In genomic region chr2:121408641-121409040, GRCh38 we compare ENCODE assay signal across 27 cellular contexts.
DNase-seq lines count a peak whose midpoint lies in the region; ATAC-seq and TF ChIP-seq lines count a peak whose summit lies in the region.
"Had no signal": no experiment of that assay in that cellular context is flagged by ENCODE, and none has a peak within 500 bp of the region (broad histone marks: within the 10 kb centered on the region; RNA-seq: fewer than 3 reads in every experiment).

No MANE protein-coding gene starts in this region.

- TF ChIP-seq CTCF in CD8-positive, alpha-beta T cell (IDR thresholded peaks at IDR 0.05), result no peak
- TF ChIP-seq CTCF in chondrocyte (IDR thresholded peaks at IDR 0.05) (no peak), ovary (IDR thresholded peaks at IDR 0.05) (no peak)

- H3K27me3 ChIP-seq in CD8-positive, alpha-beta T cell (ENCODE audit: insufficient read depth, low read length), result no peaks in the 10 kb centered on the region
- no peaks in the 10 kb centered on the region for H3K27me3 ChIP-seq in ovary
- H3K27me3 ChIP-seq: body of pancreas, heart right ventricle, thyroid gland had no signal

- DNase-seq in CD8-positive, alpha-beta T cell, result no peak
- DNase-seq in HCEC 1CT (peak; percentile 69), chondrocyte (ENCODE audit: low spot score) (no peak), hepatic stellate cell (ENCODE audit: low spot score) (peak; percentile 24), left colon (no peak), ovary (no peak), NCI-H146 (lab: John Stamatoyannopoulos, UW) (no peak)
- DNase-seq: activated CD4-positive, alpha-beta T cell treated with anti-CD3 and anti-CD28 coated beads, Interleukin-2, amount 50 U/mL, for 1 hour; activated CD8-positive, alpha-beta memory T cell treated with anti-CD3 and anti-CD28 coated beads, Interleukin-2, amount 10 ng/mL, durations not matched to agents 7 days and 5 days; activated naive CD8-positive, alpha-beta T cell treated with anti-CD3 and anti-CD28 coated beads for 36 hours; body of pancreas; heart right ventricle; HFFc6; mesenchymal stem cell; NCI-H1105; NCI-H2081 treated with DMSO at 0.1 percent for 48 hours; NCI-H345; NCI-H748 treated with DMSO at 0.1 percent for 48 hours; stimulated activated CD4-positive, alpha-beta T cell treated with anti-CD3 and anti-CD28 coated beads, Interleukin-4, amount 100 ng/mL, for 24 hours; stimulated activated naive B cell treated with anti-CD40 and anti-IgM and Interleukin-4, amounts not matched to agents 10 μg/mL and 1 μg/mL and 100 μg/mL, for 72 hours; thyroid gland had no signal

- peak overlapping the region; percentile 35 for H3K27ac Mint-ChIP-seq in CD8-positive, alpha-beta T cell
- peak overlapping the region; percentile 81 for H3K27ac Mint-ChIP-seq in chondrocyte (ENCODE audit: unreplicated experiment)
- H3K27ac Mint-ChIP-seq: activated CD8-positive, alpha-beta memory T cell treated with anti-CD3 and anti-CD28 coated beads, Interleukin-2, amount 10 ng/mL, durations not matched to agents 7 days and 5 days; activated naive CD8-positive, alpha-beta T cell treated with anti-CD3 and anti-CD28 coated beads for 36 hours; HFFc6; stimulated activated naive B cell treated with anti-CD40 and anti-IgM and Interleukin-4, amounts not matched to agents 10 μg/mL and 1 μg/mL and 100 μg/mL, for 72 hours; T-helper 2 cell treated with Interferon-gamma antibody and Interleukin-4, amounts not matched to agents 5 μg/mL and 100 μg/mL, for 36 hours had no signal

- no peak for ATAC-seq in CD8-positive, alpha-beta T cell
- ATAC-seq in left colon (no peak), GM21576 (IDR thresholded peaks at IDR 0.05; ENCODE audit: unreplicated experiment) (no peak)
- ATAC-seq: activated CD8-positive, alpha-beta memory T cell treated with anti-CD3 and anti-CD28 coated beads, Interleukin-2, amount 10 ng/mL, durations not matched to agents 7 days and 5 days; activated T-helper 17 cell treated with anti-CD3 and anti-CD28 coated beads, Interleukin-2, amount 50 U/mL, for 72 hours; body of pancreas; stimulated activated naive B cell treated with anti-CD40 and anti-IgM and Interleukin-4, amounts not matched to agents 10 μg/mL and 1 μg/mL and 100 μg/mL, for 72 hours had no signal

- no peaks in the 10 kb centered on the region for H3K27me3 Mint-ChIP-seq in CD8-positive, alpha-beta T cell (ENCODE audit: low read depth)
- no peaks in the 10 kb centered on the region for H3K27me3 Mint-ChIP-seq in chondrocyte (ENCODE audit: low read depth)
- H3K27me3 Mint-ChIP-seq: activated CD8-positive, alpha-beta memory T cell treated with anti-CD3 and anti-CD28 coated beads, Interleukin-2, amount 10 ng/mL, durations not matched to agents 7 days and 5 days; activated naive CD8-positive, alpha-beta T cell treated with anti-CD3 and anti-CD28 coated beads for 36 hours; activated T-helper 17 cell treated with anti-CD3 and anti-CD28 coated beads, Interleukin-2, amount 50 U/mL, for 72 hours; stimulated activated naive B cell treated with anti-CD40 and anti-IgM and Interleukin-4, amounts not matched to agents 10 μg/mL and 1 μg/mL and 100 μg/mL, for 72 hours had no signal

- peaks cover 74% of the 10 kb centered on the region for H3K36me3 Mint-ChIP-seq in CD8-positive, alpha-beta T cell
- H3K36me3 Mint-ChIP-seq in chondrocyte (ENCODE audit: low read depth), result peaks cover 9% of the 10 kb centered on the region

- no peaks in the 10 kb centered on the region for H3K9me3 Mint-ChIP-seq in CD8-positive, alpha-beta T cell
- no peaks in the 10 kb centered on the region for H3K9me3 Mint-ChIP-seq in chondrocyte (ENCODE audit: low read depth)
- H3K9me3 Mint-ChIP-seq: activated naive CD8-positive, alpha-beta T cell treated with anti-CD3 and anti-CD28 coated beads for 36 hours; activated T-helper 17 cell treated with anti-CD3 and anti-CD28 coated beads, Interleukin-2, amount 50 U/mL, for 72 hours; HFFc6; stimulated activated naive B cell treated with anti-CD40 and anti-IgM and Interleukin-4, amounts not matched to agents 10 μg/mL and 1 μg/mL and 100 μg/mL, for 72 hours; T-helper 2 cell treated with Interferon-gamma antibody and Interleukin-4, amounts not matched to agents 5 μg/mL and 100 μg/mL, for 36 hours had no signal

- H3K4me1 Mint-ChIP-seq in CD8-positive, alpha-beta T cell (ENCODE audit: low read depth), result no peaks in the 10 kb centered on the region
- H3K4me1 Mint-ChIP-seq in chondrocyte (ENCODE audit: low read depth), result peaks cover 17% of the 10 kb centered on the region
- H3K4me1 Mint-ChIP-seq: activated CD8-positive, alpha-beta memory T cell treated with anti-CD3 and anti-CD28 coated beads, Interleukin-2, amount 10 ng/mL, durations not matched to agents 7 days and 5 days; activated naive CD8-positive, alpha-beta T cell treated with anti-CD3 and anti-CD28 coated beads for 36 hours had no signal

- CTCF ChIA-PET in CD8-positive, alpha-beta T cell (lab: Charles Lee), result interaction anchor here (1.2 to 1.6 kb wide), 2 partner anchors 11 to 310 kb away, joined by 3 to 5 read pairs; no protein-coding TSS in a partner anchor

- H3K4me1 ChIP-seq in CD8-positive, alpha-beta T cell (ENCODE audit: insufficient read depth, low read length), result no peaks in the 10 kb centered on the region
- H3K4me1 ChIP-seq in ovary (ENCODE audit: insufficient read depth), result no peaks in the 10 kb centered on the region
- H3K4me1 ChIP-seq: body of pancreas, heart right ventricle had no signal

- WGBS in ovary, 3 donors, result 72 to 81% (median 73%) methylated on average over 3 of the region's 3 CpGs

- H3K36me3 ChIP-seq in CD8-positive, alpha-beta T cell (ENCODE audit: insufficient read depth, low read length), result peaks cover 18% of the 10 kb centered on the region
- H3K36me3 ChIP-seq in ovary, result no peaks in the 10 kb centered on the region

- no peak overlapping the region for H3K27ac ChIP-seq in CD8-positive, alpha-beta T cell (ENCODE audit: low read depth, low read length)
- H3K27ac ChIP-seq in ovary, result no peak overlapping the region
- H3K27ac ChIP-seq: body of pancreas, C4-2B, coronary artery, heart right ventricle, SK-N-MC, thyroid gland had no signal

- no peak overlapping the region for H3K4me3 ChIP-seq in CD8-positive, alpha-beta T cell (ENCODE audit: low read depth, low read length)
- no peak overlapping the region for H3K4me3 ChIP-seq in ovary
- H3K4me3 ChIP-seq: body of pancreas, coronary artery, heart right ventricle, SK-N-MC, thyroid gland had no signal

- intact Hi-C loops in CD8-positive, alpha-beta T cell (cut with DNase I, micrococcal nuclease), result no loop called here
- intact Hi-C loops in left colon (cut with DNase I, micrococcal nuclease), result no loop called here
- intact Hi-C loops in ovary (cut with DNase I), result no loop called here

- no peak overlapping the region for H3K4me3 Mint-ChIP-seq in CD8-positive, alpha-beta T cell
- no peak overlapping the region for H3K4me3 Mint-ChIP-seq in chondrocyte (ENCODE audit: unreplicated experiment)
- H3K4me3 Mint-ChIP-seq: activated CD8-positive, alpha-beta memory T cell treated with anti-CD3 and anti-CD28 coated beads, Interleukin-2, amount 10 ng/mL, durations not matched to agents 7 days and 5 days; activated naive CD8-positive, alpha-beta T cell treated with anti-CD3 and anti-CD28 coated beads for 36 hours; activated T-helper 17 cell treated with anti-CD3 and anti-CD28 coated beads, Interleukin-2, amount 50 U/mL, for 72 hours; HFFc6; stimulated activated naive B cell treated with anti-CD40 and anti-IgM and Interleukin-4, amounts not matched to agents 10 μg/mL and 1 μg/mL and 100 μg/mL, for 72 hours; T-helper 2 cell treated with Interferon-gamma antibody and Interleukin-4, amounts not matched to agents 5 μg/mL and 100 μg/mL, for 36 hours had no signal

- TF ChIP-seq POLR2A in ovary (IDR thresholded peaks at IDR 0.05), result no peak

- POLR2A ChIA-PET in CD8-positive, alpha-beta T cell (lab: Charles Lee), result no interaction called here

- TF ChIP-seq EP300 in ovary (IDR thresholded peaks at IDR 0.05), result no peak

- no peaks in the 10 kb centered on the region for H3K9me3 ChIP-seq in CD8-positive, alpha-beta T cell (ENCODE audit: low read length)
- H3K9me3 ChIP-seq in ovary, result no peaks in the 10 kb centered on the region
- H3K9me3 ChIP-seq: body of pancreas, heart right ventricle, thyroid gland had no signal

Comparison
In these comparisons a context has a peak if more than half of its experiments do, and no peak if none do; other contexts are left out.
1. DNase-seq: peak in HCEC 1CT (single experiment) and hepatic stellate cell (single experiment); none in CD8-positive, alpha-beta T cell (0 of 7), chondrocyte (single experiment), left colon (0 of 2), ovary (0 of 5) and NCI-H146 (single experiment).